ENCODE assay signal across 14 cellular contexts in genomic region chr15:84823580-84823878, GRCh38.
"Had no signal": no experiment of that assay in that cellular context is flagged by ENCODE, and none has a peak within 500 bp of the region (broad histone marks: within the 10 kb centered on the region; RNA-seq: fewer than 3 reads in every experiment).

No MANE protein-coding gene starts in this region.

- H3K36me3 ChIP-seq: adrenal gland had no signal

- H3K9me3 Mint-ChIP-seq: dendritic cell treated with granulocyte-macrophage colony-stimulating factor and Interleukin-4, amounts not matched to agents 40 ng/mL and 50 ng/mL, for 4 days; mesothelial cell of epicardium; naive thymus-derived CD4-positive, alpha-beta T cell; T-helper 2 cell treated with Interferon-gamma antibody and Interleukin-4, amounts not matched to agents 5 μg/mL and 100 μg/mL, for 36 hours had no signal

- H3K27ac ChIP-seq: testis had no signal

- ATAC-seq: activated CD4-positive, CD25-positive, alpha-beta regulatory T cell treated with anti-CD3 and anti-CD28 coated beads, Interleukin-2, amount 50 U/mL, for 24 hours; naive thymus-derived CD4-positive, alpha-beta T cell; stimulated activated naive CD8-positive, alpha-beta T cell treated with anti-CD3 and anti-CD28 coated beads, Interleukin-15, Interleukin-2, amounts not matched to agents 100 U/mL and 50 U/mL, for 24 hours had no signal

- H3K36me3 Mint-ChIP-seq: mesothelial cell of epicardium; naive thymus-derived CD4-positive, alpha-beta T cell had no signal

- H3K9me3 ChIP-seq: adrenal gland, testis had no signal

- DNase-seq: activated CD4-positive, alpha-beta T cell treated with anti-CD3 and anti-CD28 coated beads, Interleukin-2, amount 50 U/mL, for 4 hours; activated naive CD4-positive, alpha-beta T cell treated with anti-CD3 and anti-CD28 coated beads, Interleukin-2, amount 50 U/mL, for 16 hours; activated T-cell treated with anti-CD3 and anti-CD28 coated beads, Interleukin-2, amount 50 U/mL, for 1 hour; naive thymus-derived CD4-positive, alpha-beta T cell; stimulated activated CD4-positive, alpha-beta T cell treated with anti-CD3 and anti-CD28 coated beads, Interleukin-12 subunit alpha, Interleukin-12 subunit beta, amount 100 ng/mL, for 4 hours; stimulated activated CD4-positive, alpha-beta T cell treated with anti-CD3 and anti-CD28 coated beads, Interleukin-2, amount 100 ng/mL, for 48 hours; stimulated activated CD8-positive, alpha-beta memory T cell treated with anti-CD3 and anti-CD28 coated beads, Interleukin-4, amount 100 ng/mL, for 48 hours; stimulated activated naive CD8-positive, alpha-beta T cell treated with anti-CD3 and anti-CD28 coated beads, Interleukin-15, Interleukin-2, amounts not matched to agents 100 U/mL and 50 U/mL, for 24 hours had no signal

- H3K4me3 ChIP-seq: adrenal gland, testis had no signal

- H3K27ac Mint-ChIP-seq: dendritic cell treated with granulocyte-macrophage colony-stimulating factor and Interleukin-4, amounts not matched to agents 40 ng/mL and 50 ng/mL, for 4 days; naive thymus-derived CD4-positive, alpha-beta T cell; T-helper 2 cell treated with Interferon-gamma antibody and Interleukin-4, amounts not matched to agents 5 μg/mL and 100 μg/mL, for 36 hours had no signal

- H3K4me3 Mint-ChIP-seq: dendritic cell treated with granulocyte-macrophage colony-stimulating factor and Interleukin-4, amounts not matched to agents 40 ng/mL and 50 ng/mL, for 4 days; mesothelial cell of epicardium; naive thymus-derived CD4-positive, alpha-beta T cell; T-helper 2 cell treated with Interferon-gamma antibody and Interleukin-4, amounts not matched to agents 5 μg/mL and 100 μg/mL, for 36 hours had no signal

- H3K27me3 ChIP-seq: adrenal gland, testis had no signal
